In genomic region chr4:168608771-168609170, GRCh38 we compare ENCODE assay signal across 14 cellular contexts.
DNase-seq lines count a peak whose midpoint lies in the region; ATAC-seq and TF ChIP-seq lines count a peak whose summit lies in the region.
"Had no signal": no experiment of that assay in that cellular context is flagged by ENCODE, and none has a peak within 500 bp of the region (broad histone marks: within the 10 kb centered on the region; RNA-seq: fewer than 3 reads in every experiment).

No MANE protein-coding gene starts in this region.

- H3K9me3 ChIP-seq in BLaER1 treated with 17β-estradiol and CSF1 and Interleukin-3, amounts not matched to agents 10 nM and 100 nM (replicated peaks in 1 of 11): no peaks in the 10 kb centered on the region
- peaks cover 2% of the 10 kb centered on the region for H3K9me3 ChIP-seq in trophoblast cell (ENCODE audit: insufficient read depth, low read depth, low read length)
- H3K9me3 ChIP-seq: BE2C, Caco-2 had no signal

- no peaks in the 10 kb centered on the region for H4K20me1 ChIP-seq in BLaER1 treated with 17β-estradiol and CSF1 and Interleukin-3, amounts not matched to agents 10 nM and 100 nM

- peaks cover 33% of the 10 kb centered on the region for H3K4me1 Mint-ChIP-seq in endothelial cell (ENCODE audit: unreplicated experiment)
- H3K4me1 Mint-ChIP-seq: CD8-positive, alpha-beta memory T cell had no signal

- H3K18ac ChIP-seq in trophoblast cell (ENCODE audit: low read length): no peak overlapping the region

- peak overlapping the region in 10 of 11 experiments; percentile 6 to 61 (median 33); a peak in 13 of 22 replicates for H3K4me2 ChIP-seq in BLaER1 treated with 17β-estradiol and CSF1 and Interleukin-3, amounts not matched to agents 10 nM and 100 nM
- no peak overlapping the region for H3K4me2 ChIP-seq in trophoblast cell (ENCODE audit: low read length)

- H3K79me1 ChIP-seq in trophoblast cell (ENCODE audit: low read length): peaks cover 24% of the 10 kb centered on the region

- DNase-seq in Kasumi-1 (lab: John Stamatoyannopoulos, UW) (peak; percentile 26 to 32), endothelial cell (ENCODE audit: low spot score) (no peak), trophoblast cell (no peak), NCI-H1092 (lab: John Stamatoyannopoulos, UW) (no peak)
- DNase-seq: BE2C; Caco-2; CD8-positive, alpha-beta memory T cell; DND-41; GDM1; GOT3; H9 had no signal

- H3K9me3 Mint-ChIP-seq in endothelial cell (ENCODE audit: unreplicated experiment): no peaks in the 10 kb centered on the region
- H3K9me3 Mint-ChIP-seq: CD8-positive, alpha-beta memory T cell; H9 had no signal

- H4K8ac ChIP-seq in trophoblast cell (ENCODE audit: low read depth, low read length): no peak overlapping the region

- H2BK5ac ChIP-seq in trophoblast cell (ENCODE audit: low read depth, low read length, poor library complexity): no peak overlapping the region

- H3K27me3 ChIP-seq in BLaER1 treated with 17β-estradiol and CSF1 and Interleukin-3, amounts not matched to agents 10 nM and 100 nM: no peaks in the 10 kb centered on the region
- H3K27me3 ChIP-seq in trophoblast cell (ENCODE audit: insufficient read depth, low read length): no peaks in the 10 kb centered on the region
- H3K27me3 ChIP-seq: BE2C had no signal

- no peak overlapping the region for H3K23ac ChIP-seq in trophoblast cell (ENCODE audit: low read length)

- H3K4me1 ChIP-seq in BLaER1 treated with 17β-estradiol and CSF1 and Interleukin-3, amounts not matched to agents 10 nM and 100 nM: peaks cover 0 to 24% (median 9%) of the 10 kb centered on the region in 10 experiments; a peak in 13 of 20 replicates
- peaks cover 7 to 19% of the 10 kb centered on the region in 2 experiments for H3K4me1 ChIP-seq in trophoblast cell (ENCODE audit: control insufficient read depth in 1 of 2, insufficient read depth in 2 of 2, low read length in 2 of 2)
- H3K4me1 ChIP-seq: BE2C, Caco-2 had no signal

- H3K4ac ChIP-seq in trophoblast cell (ENCODE audit: low read depth, low read length): peak overlapping the region; percentile 27

- no peak overlapping the region for H3K4me3 Mint-ChIP-seq in endothelial cell (ENCODE audit: unreplicated experiment)
- H3K4me3 Mint-ChIP-seq: CD8-positive, alpha-beta memory T cell; H9 had no signal

- no peak overlapping the region for H2AK5ac ChIP-seq in trophoblast cell (ENCODE audit: low read length)

- no peak overlapping the region for H2AFZ ChIP-seq in trophoblast cell (ENCODE audit: insufficient read depth, low read length, poor library complexity)

- no peak overlapping the region for H4K12ac ChIP-seq in trophoblast cell (ENCODE audit: low read depth, low read length)

- no peaks in the 10 kb centered on the region for H3K79me2 ChIP-seq in trophoblast cell (ENCODE audit: control insufficient read depth, insufficient read depth, low read length, poor library complexity)

- no peak overlapping the region for H2BK12ac ChIP-seq in trophoblast cell (ENCODE audit: low read length)

- no peak overlapping the region for H3K9ac ChIP-seq in BLaER1 treated with 17β-estradiol and CSF1 and Interleukin-3, amounts not matched to agents 10 nM and 100 nM
- no peak overlapping the region for H3K9ac ChIP-seq in trophoblast cell (ENCODE audit: low read length)

- TF ChIP-seq CTCF in endothelial cell (IDR thresholded peaks at IDR 0.05; ENCODE audit: unreplicated experiment): no peak

- no peaks in the 10 kb centered on the region for H3K36me3 Mint-ChIP-seq in endothelial cell (ENCODE audit: low read depth, unreplicated experiment)
- H3K36me3 Mint-ChIP-seq: CD8-positive, alpha-beta memory T cell had no signal

- peak overlapping the region; percentile 50 for H3K27ac Mint-ChIP-seq in endothelial cell (ENCODE audit: unreplicated experiment)
- H3K27ac Mint-ChIP-seq: CD8-positive, alpha-beta memory T cell had no signal

- H3K27me3 Mint-ChIP-seq in endothelial cell (ENCODE audit: unreplicated experiment): peaks cover 4% of the 10 kb centered on the region

- no peak overlapping the region for H3K27ac ChIP-seq in BLaER1 treated with 17β-estradiol and CSF1 and Interleukin-3, amounts not matched to agents 10 nM and 100 nM
- H3K27ac ChIP-seq in trophoblast cell (ENCODE audit: low read depth, low read length): no peak overlapping the region

- no CpG with 5 or more reads among the region's 4 CpGs for WGBS in trophoblast cell (ENCODE audit: extremely low coverage, insufficient coverage, insufficient read length)

- peak overlapping the region; percentile 31 for H4K91ac ChIP-seq in trophoblast cell (ENCODE audit: low read depth, low read length)

- H3K36me3 ChIP-seq in BLaER1 treated with 17β-estradiol and CSF1 and Interleukin-3, amounts not matched to agents 10 nM and 100 nM: no peaks in the 10 kb centered on the region
- no peaks in the 10 kb centered on the region for H3K36me3 ChIP-seq in trophoblast cell (ENCODE audit: control insufficient read depth in 1 of 2, insufficient read depth in 2 of 2, low read length in 2 of 2)
- H3K36me3 ChIP-seq: BE2C had no signal

- H3K14ac ChIP-seq in trophoblast cell (ENCODE audit: low read length): no peak overlapping the region

- H3K4me3 ChIP-seq in BLaER1 treated with 17β-estradiol and CSF1 and Interleukin-3, amounts not matched to agents 10 nM and 100 nM: no peak overlapping the region
- no peak overlapping the region for H3K4me3 ChIP-seq in trophoblast cell (ENCODE audit: low read depth, low read length)

- peak overlapping the region; percentile 31 for H2BK120ac ChIP-seq in trophoblast cell (ENCODE audit: insufficient read depth, low read length, poor library complexity)

- ATAC-seq in HG02981 (IDR thresholded peaks at IDR 0.05; ENCODE audit: unreplicated experiment) (no peak), HG03097 (IDR thresholded peaks at IDR 0.05; ENCODE audit: low FRiP score, unreplicated experiment) (no peak)

Comparison
In these comparisons a context has a peak if more than half of its experiments do, and no peak if none do; other contexts are left out.
1. DNase-seq: peak in Kasumi-1 (2 of 2); none in endothelial cell (single experiment), trophoblast cell (0 of 2) and NCI-H1092 (single experiment).